1 cellular context compared by ENCODE assay signal in the genomic region with DNA sequence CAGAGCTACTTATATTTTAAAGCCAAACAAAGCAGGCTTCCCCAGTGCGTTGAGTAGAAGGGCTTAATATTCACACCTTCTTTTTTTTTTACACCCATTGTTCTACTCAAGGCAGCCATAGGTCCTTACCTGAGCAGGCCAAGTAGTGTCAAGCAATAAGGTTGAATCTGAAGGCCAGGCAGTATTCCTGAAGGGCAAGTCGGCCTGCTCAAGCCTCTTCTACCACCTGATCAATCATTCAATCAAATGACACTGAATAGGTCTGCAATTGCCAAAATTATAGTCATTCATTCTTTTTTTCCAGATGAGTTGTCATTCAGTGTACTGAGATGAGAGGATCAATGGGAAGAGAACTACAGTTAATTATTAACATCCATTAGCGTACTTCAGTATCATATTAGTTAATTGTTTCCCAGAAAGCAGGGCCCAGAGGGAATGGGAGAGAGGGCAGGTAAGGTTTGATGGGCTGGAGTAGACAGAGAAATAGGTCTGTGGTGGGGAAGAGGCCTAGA.
TF ChIP-seq lines count a peak whose summit lies in the region.

No MANE protein-coding gene starts in this region.

TF ChIP-seq in SK-N-SH, 30 proteins besides CTCF, POLR2A, EP300 and RAD21 (continued from another document):
- TF ChIP-seq, protein P1, sequence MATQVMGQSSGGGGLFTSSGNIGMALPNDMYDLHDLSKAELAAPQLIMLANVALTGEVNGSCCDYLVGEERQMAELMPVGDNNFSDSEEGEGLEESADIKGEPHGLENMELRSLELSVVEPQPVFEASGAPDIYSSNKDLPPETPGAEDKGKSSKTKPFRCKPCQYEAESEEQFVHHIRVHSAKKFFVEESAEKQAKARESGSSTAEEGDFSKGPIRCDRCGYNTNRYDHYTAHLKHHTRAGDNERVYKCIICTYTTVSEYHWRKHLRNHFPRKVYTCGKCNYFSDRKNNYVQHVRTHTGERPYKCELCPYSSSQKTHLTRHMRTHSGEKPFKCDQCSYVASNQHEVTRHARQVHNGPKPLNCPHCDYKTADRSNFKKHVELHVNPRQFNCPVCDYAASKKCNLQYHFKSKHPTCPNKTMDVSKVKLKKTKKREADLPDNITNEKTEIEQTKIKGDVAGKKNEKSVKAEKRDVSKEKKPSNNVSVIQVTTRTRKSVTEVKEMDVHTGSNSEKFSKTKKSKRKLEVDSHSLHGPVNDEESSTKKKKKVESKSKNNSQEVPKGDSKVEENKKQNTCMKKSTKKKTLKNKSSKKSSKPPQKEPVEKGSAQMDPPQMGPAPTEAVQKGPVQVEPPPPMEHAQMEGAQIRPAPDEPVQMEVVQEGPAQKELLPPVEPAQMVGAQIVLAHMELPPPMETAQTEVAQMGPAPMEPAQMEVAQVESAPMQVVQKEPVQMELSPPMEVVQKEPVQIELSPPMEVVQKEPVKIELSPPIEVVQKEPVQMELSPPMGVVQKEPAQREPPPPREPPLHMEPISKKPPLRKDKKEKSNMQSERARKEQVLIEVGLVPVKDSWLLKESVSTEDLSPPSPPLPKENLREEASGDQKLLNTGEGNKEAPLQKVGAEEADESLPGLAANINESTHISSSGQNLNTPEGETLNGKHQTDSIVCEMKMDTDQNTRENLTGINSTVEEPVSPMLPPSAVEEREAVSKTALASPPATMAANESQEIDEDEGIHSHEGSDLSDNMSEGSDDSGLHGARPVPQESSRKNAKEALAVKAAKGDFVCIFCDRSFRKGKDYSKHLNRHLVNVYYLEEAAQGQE (IDR thresholded peaks at IDR 0.05; ENCODE audit: low read depth, low read length) = no peak
- no peak for TF ChIP-seq SIN3A (IDR thresholded peaks at IDR 0.05; ENCODE audit: borderline replicate concordance, low read depth, low read length)
- TF ChIP-seq TCF12 (IDR thresholded peaks at IDR 0.05) = no peak
- no peak for TF ChIP-seq RFX5 (IDR thresholded peaks at IDR 0.05; ENCODE audit: low read length)
- no peak for TF ChIP-seq NRF1 (IDR thresholded peaks at IDR 0.05; ENCODE audit: low read depth, low read length)
- no peak for TF ChIP-seq GATA2 (CRISPR knock-in tag; IDR thresholded peaks at IDR 0.05)
- TF ChIP-seq POLR2AphosphoS5 (IDR thresholded peaks at IDR 0.05; ENCODE audit: low read depth, low read length) = no peak
- TF ChIP-seq TAF1 (IDR thresholded peaks at IDR 0.05; ENCODE audit: borderline replicate concordance, low read depth, low read length) = no peak
- no peak for TF ChIP-seq MEF2A (IDR thresholded peaks at IDR 0.05; ENCODE audit: borderline replicate concordance, low read depth)
- no peak for TF ChIP-seq GABPA (IDR thresholded peaks at IDR 0.05; ENCODE audit: low read depth)
- no peak for TF ChIP-seq SMC3 (IDR thresholded peaks at IDR 0.05; ENCODE audit: low read depth, low read length)
- TF ChIP-seq RCOR1 (IDR thresholded peaks at IDR 0.05; ENCODE audit: low read length) = no peak
